Comparison of ENCODE assay signal across 10 cellular contexts in genomic region chr11:116513894-116514293, GRCh38.
DNase-seq lines count a peak whose midpoint lies in the region; ATAC-seq and TF ChIP-seq lines count a peak whose summit lies in the region.
"Had no signal": no experiment of that assay in that cellular context is flagged by ENCODE, and none has a peak within 500 bp of the region (broad histone marks: within the 10 kb centered on the region; RNA-seq: fewer than 3 reads in every experiment).

No MANE protein-coding gene starts in this region.

- H3K4me1 Mint-ChIP-seq in natural killer cell (no peaks in the 10 kb centered on the region), T-helper 17 cell (no peaks in the 10 kb centered on the region)

- H3K27me3 ChIP-seq in GM06990 (replicated peaks; ENCODE audit: control insufficient read depth, insufficient read depth, low read length): peaks cover 3% of the 10 kb centered on the region
- peaks cover 54% of the 10 kb centered on the region for H3K27me3 ChIP-seq in PC-9 (ENCODE audit: insufficient read depth, low read depth)

- no peak overlapping the region for H2AFZ ChIP-seq in PC-9

- no peaks in the 10 kb centered on the region for H3K9me2 ChIP-seq in PC-9 (ENCODE audit: insufficient read depth)

- CTCF ChIA-PET in PC-9 (lab: Charles Lee): no interaction called here

- H3K9me3 Mint-ChIP-seq in natural killer cell: peaks cover 0 to 2% of the 10 kb centered on the region in 2 donors
- H3K9me3 Mint-ChIP-seq: activated naive CD4-positive, alpha-beta T cell treated with anti-CD3 and anti-CD28 coated beads, Interleukin-2, amount 50 U/mL, for 72 hours had no signal

- H3K36me3 Mint-ChIP-seq in natural killer cell (no peaks in the 10 kb centered on the region), T-helper 17 cell (ENCODE audit: low read depth) (peaks cover 2% of the 10 kb centered on the region)
- H3K36me3 Mint-ChIP-seq: activated naive CD4-positive, alpha-beta T cell treated with anti-CD3 and anti-CD28 coated beads, Interleukin-2, amount 50 U/mL, for 72 hours had no signal

- no peaks in the 10 kb centered on the region for H3K4me1 ChIP-seq in PC-9 (replicated peaks; ENCODE audit: insufficient read depth)

- H3K4me3 Mint-ChIP-seq in natural killer cell (no peak overlapping the region), T-helper 17 cell (no peak overlapping the region)

- ATAC-seq in GM19035 (IDR thresholded peaks at IDR 0.05; ENCODE audit: unreplicated experiment) (no peak), natural killer cell (no peak), T-helper 17 cell (no peak)
- ATAC-seq: activated naive CD4-positive, alpha-beta T cell treated with anti-CD3 and anti-CD28 coated beads, Interleukin-2, amount 50 U/mL, for 72 hours; right cardiac atrium had no signal

- H3K27ac ChIP-seq in PC-9: no peak overlapping the region

- H3K4me3 ChIP-seq in GM06990 (replicated peaks; ENCODE audit: low read depth, low read length) (no peak overlapping the region), PC-9 (no peak overlapping the region)

- BruUV-seq in PC-9 (replicated peaks; lab: Mats Ljungman, UMichigan): no TSS peak

- H3F3A ChIP-seq in PC-9 (ENCODE audit: insufficient read depth, low read depth): no peaks in the 10 kb centered on the region

- no peaks in the 10 kb centered on the region for H3K79me2 ChIP-seq in PC-9 (ENCODE audit: low read depth)

- H3K27ac Mint-ChIP-seq in natural killer cell: no peak overlapping the region
- no peak overlapping the region for H3K27ac Mint-ChIP-seq in T-helper 17 cell

- TF ChIP-seq CTCF in GM06990 (IDR thresholded peaks at IDR 0.05; ENCODE audit: insufficient read depth, low read length, poor library complexity, severe bottlenecking) (peak; percentile 62), PC-9 (conservative IDR thresholded peaks at IDR 0.05) (peak; percentile 57), natural killer cell (IDR thresholded peaks at IDR 0.05) (no peak)

- intact Hi-C loops in PC-9 (cut with micrococcal nuclease; ENCODE audit: unreplicated experiment) (no loop called here), natural killer cell (cut with micrococcal nuclease) (no loop called here)

- H4K20me1 ChIP-seq in PC-9 (ENCODE audit: insufficient read depth): no peaks in the 10 kb centered on the region

- no peak overlapping the region for H3K4me2 ChIP-seq in PC-9

- DNase-seq in AG08395 (ENCODE audit: low spot score): peak; percentile 7
- no peak for DNase-seq in GM06990 (ENCODE audit: extremely low read depth, insufficient read length)
- DNase-seq in PC-9: peak in 1 of 2 experiments; percentile 3
- DNase-seq in glomerular endothelial cell (ENCODE audit: extremely low read depth, low read depth, low spot score): peak; percentile 27
- DNase-seq in SKM-1 (lab: John Stamatoyannopoulos, UW; ENCODE audit: unreplicated experiment): no peak
- DNase-seq in natural killer cell: no peak
- no peak for DNase-seq in T-helper 17 cell

- H3K27me3 Mint-ChIP-seq in natural killer cell (ENCODE audit: low read depth in 2 of 2): peaks cover 21 to 55% of the 10 kb centered on the region in 2 donors
- peaks cover 61% of the 10 kb centered on the region for H3K27me3 Mint-ChIP-seq in T-helper 17 cell

- POLR2A ChIA-PET in PC-9 (lab: Charles Lee; ENCODE audit: unreplicated experiment): no interaction called here

- H3K36me3 ChIP-seq in GM06990 (ENCODE audit: control insufficient read depth, insufficient read depth, low read length): no peaks in the 10 kb centered on the region
- no peaks in the 10 kb centered on the region for H3K36me3 ChIP-seq in PC-9 (ENCODE audit: low read depth)

- H3K9me3 ChIP-seq in PC-9 (ENCODE audit: insufficient read depth, low read depth) (no peaks in the 10 kb centered on the region), T-helper 17 cell (ENCODE audit: control insufficient read depth, low read length, poor library complexity, severe bottlenecking) (no peaks in the 10 kb centered on the region)

Comparison
In these comparisons a context has a peak if more than half of its experiments do, and no peak if none do; other contexts are left out.
1. DNase-seq: peak in AG08395 (single experiment) and glomerular endothelial cell (single experiment); none in GM06990 (single experiment), SKM-1 (single experiment), natural killer cell (single experiment) and T-helper 17 cell (0 of 3).